8 cellular contexts compared by ENCODE assay signal in the genomic region with DNA sequence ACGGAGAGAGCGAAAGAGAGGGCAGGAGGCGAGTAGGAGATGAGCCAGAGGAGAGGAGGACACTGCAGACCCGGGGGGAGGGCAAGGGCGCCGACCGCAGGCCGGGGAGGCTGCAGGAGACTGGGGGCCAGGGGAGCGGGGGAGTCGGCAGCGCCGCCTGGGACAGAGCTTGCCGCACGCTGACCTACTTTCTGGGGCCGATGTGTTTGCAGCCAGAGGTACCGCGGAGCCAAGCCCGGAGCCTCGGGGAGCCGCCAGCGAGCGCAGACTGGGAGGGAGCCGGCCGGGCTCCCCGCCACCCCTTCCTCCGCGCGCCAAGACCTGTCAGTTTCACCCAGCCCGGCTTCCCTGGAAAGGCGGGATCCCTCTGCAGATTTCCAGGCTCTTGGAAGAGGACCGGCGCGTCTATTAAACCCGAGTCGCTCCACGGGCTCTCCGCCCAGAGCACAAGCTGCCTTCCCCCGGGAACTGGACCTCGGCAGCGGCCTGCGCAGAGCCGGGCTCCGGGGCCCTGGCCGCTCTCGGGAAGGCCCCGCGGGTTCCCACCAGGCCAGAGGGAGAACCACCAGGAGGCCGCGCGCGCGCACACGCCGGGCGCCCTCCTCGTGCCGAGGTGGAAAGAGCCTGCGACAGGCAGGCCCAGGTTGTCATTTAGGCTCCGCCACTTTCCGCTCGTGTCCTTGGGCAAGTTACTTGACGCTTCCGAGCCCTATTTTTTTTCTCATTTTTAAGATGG.
DNase-seq lines count a peak whose midpoint lies in the region; ATAC-seq and TF ChIP-seq lines count a peak whose summit lies in the region.

No MANE protein-coding gene starts in this region.

- no peaks in the 10 kb centered on the region for H3K36me3 ChIP-seq in RWPE2 (ENCODE audit: low read depth)
- no peaks in the 10 kb centered on the region for H3K36me3 ChIP-seq in left lung

- ATAC-seq in RWPE2 (ENCODE audit: low read depth) (peak; percentile 66), left lung (peak; percentile 83), GM21619 (IDR thresholded peaks at IDR 0.05; ENCODE audit: unreplicated experiment) (no peak), GM21786 (IDR thresholded peaks at IDR 0.05; ENCODE audit: unreplicated experiment) (no peak)

- intact Hi-C loops in left lung (cut with DNase I) = no loop called here

- peak; percentile 35 for DNase-seq in activated CD4-positive, alpha-beta T cell treated with anti-CD3 and anti-CD28 coated beads for 48 hours
- DNase-seq in activated CD4-positive, alpha-beta T cell treated with anti-CD3 and anti-CD28 coated beads, Interleukin-2, amount 50 U/mL, for 1 hour = no peak
- DNase-seq in RWPE2 (ENCODE audit: low spot score) (no peak), ecto neural progenitor cell (ENCODE audit: low spot score) (peak; percentile 70), left lung (peak; percentile 71 to 80)
- DNase-seq in stimulated activated CD4-positive, alpha-beta T cell treated with anti-CD3 and anti-CD28 coated beads, Interleukin-4, amount 100 ng/mL, for 24 hours = peak; percentile 11

- TF ChIP-seq CTCF in RWPE2 (IDR thresholded peaks at IDR 0.05; ENCODE audit: poor library complexity, severe bottlenecking) (no peak), left lung (IDR thresholded peaks at IDR 0.05) (no peak)

- no peaks in the 10 kb centered on the region for H3K9me3 ChIP-seq in RWPE2 (ENCODE audit: severe bottlenecking)
- no peaks in the 10 kb centered on the region for H3K9me3 ChIP-seq in left lung

- H3K4me1 ChIP-seq in RWPE2 (ENCODE audit: insufficient read depth, poor library complexity, severe bottlenecking) (peaks cover 11% of the 10 kb centered on the region), left lung (peaks cover 3 to 11% of the 10 kb centered on the region in 2 donors)

- H3K4me3 ChIP-seq in RWPE2 (ENCODE audit: severe bottlenecking) = peak overlapping the region; percentile 9
- peak overlapping the region; percentile 25 to 32 for H3K4me3 ChIP-seq in left lung

- peak overlapping the region; percentile 54 for H3K27ac ChIP-seq in RWPE2 (ENCODE audit: poor library complexity, severe bottlenecking)
- H3K27ac ChIP-seq in left lung = peak overlapping the region; percentile 64 to 80

- no peaks in the 10 kb centered on the region for H3K27me3 ChIP-seq in RWPE2 (ENCODE audit: insufficient read depth, poor library complexity, severe bottlenecking)
- H3K27me3 ChIP-seq in left lung = peaks cover 0 to 66% of the 10 kb centered on the region in 2 donors

Comparison
In these comparisons a context has a peak if more than half of its experiments do, and no peak if none do; other contexts are left out.
1. DNase-seq: peak in activated CD4-positive, alpha-beta T cell treated with anti-CD3 and anti-CD28 coated beads for 48 hours (single experiment), ecto neural progenitor cell (single experiment), left lung (2 of 2) and stimulated activated CD4-positive, alpha-beta T cell treated with anti-CD3 and anti-CD28 coated beads, Interleukin-4, amount 100 ng/mL, for 24 hours (single experiment); none in activated CD4-positive, alpha-beta T cell treated with anti-CD3 and anti-CD28 coated beads, Interleukin-2, amount 50 U/mL, for 1 hour (single experiment) and RWPE2 (single experiment).
2. ATAC-seq: peak in RWPE2 (single experiment) and left lung (single experiment); none in GM21619 (single experiment) and GM21786 (single experiment).